Comparison of ENCODE assay signal across 16 cellular contexts in the genomic region with DNA sequence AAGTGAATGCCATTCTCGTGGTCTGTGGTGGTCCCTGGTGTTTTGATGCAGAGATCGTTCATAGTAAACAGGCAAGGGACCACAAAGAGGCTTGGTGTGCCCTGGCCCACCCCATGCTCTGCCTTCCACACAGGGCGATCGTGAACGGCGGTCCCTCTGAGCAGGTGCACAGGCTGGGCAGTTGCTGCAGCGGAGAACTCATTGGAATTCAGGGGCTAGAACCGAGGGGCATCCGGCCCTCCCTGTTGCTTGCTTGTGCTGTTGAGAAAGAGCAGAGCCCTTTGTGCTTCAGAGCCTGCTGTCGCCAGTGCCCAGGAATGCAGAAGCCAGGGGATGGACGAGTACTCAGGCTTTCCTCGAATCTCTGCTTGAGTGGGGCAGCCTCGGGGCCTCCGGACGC.
A peak's percentile ranks its signal among the peaks of the same experiment; 100 is the strongest.
DNase-seq lines count a peak whose midpoint lies in the region; ATAC-seq and TF ChIP-seq lines count a peak whose summit lies in the region.
"Had no signal": no experiment of that assay in that cellular context is flagged by ENCODE, and none has a peak within 500 bp of the region (broad histone marks: within the 10 kb centered on the region; RNA-seq: fewer than 3 reads in every experiment).

No MANE protein-coding gene starts in this region.

- peaks cover 6 to 12% of the 10 kb centered on the region in 2 donors for H3K27me3 Mint-ChIP-seq in natural killer cell treated with Interleukin-12 subunit alpha and Interleukin-12 subunit beta and Interleukin-15 and Interleukin-18, amount 100 ng/mL, for 72 hours

- H3K9me3 Mint-ChIP-seq in natural killer cell treated with Interleukin-12 subunit alpha and Interleukin-12 subunit beta and Interleukin-15 and Interleukin-18, amount 100 ng/mL, for 72 hours = no peaks in the 10 kb centered on the region
- H3K9me3 Mint-ChIP-seq: activated naive CD4-positive, alpha-beta T cell treated with anti-CD3 and anti-CD28 coated beads for 36 hours; IgD-negative memory B cell; naive B cell had no signal

- H3K27me3 ChIP-seq in dorsolateral prefrontal cortex (no peaks in the 10 kb centered on the region), prostate gland (replicated peaks; ENCODE audit: insufficient read depth) (no peaks in the 10 kb centered on the region)

- H3K4me3 Mint-ChIP-seq in natural killer cell treated with Interleukin-12 subunit alpha and Interleukin-12 subunit beta and Interleukin-15 and Interleukin-18, amount 100 ng/mL, for 72 hours = no peak overlapping the region
- H3K4me3 Mint-ChIP-seq: activated naive CD4-positive, alpha-beta T cell treated with anti-CD3 and anti-CD28 coated beads for 36 hours; IgD-negative memory B cell; naive B cell had no signal

- peak overlapping the region in 50 of 59 donors; percentile 0 to 57 (median 38) for H3K4me3 ChIP-seq in dorsolateral prefrontal cortex
- peak overlapping the region; percentile 15 for H3K4me3 ChIP-seq in retinal pigment epithelial cell (ENCODE audit: low read length)
- no peak overlapping the region for H3K4me3 ChIP-seq in prostate gland

- TF ChIP-seq CTCF in dorsolateral prefrontal cortex (IDR thresholded peaks at IDR 0.05 in 54 of 56, conservative IDR thresholded peaks at IDR 0.05 in 2 of 56; ENCODE audit: low read depth in 1 of 56, partially characterized antibody in 56 of 56) = no peak
- no peak for TF ChIP-seq CTCF in retinal pigment epithelial cell (conservative IDR thresholded peaks at IDR 0.05; ENCODE audit: low read depth, low read length)
- no peak for TF ChIP-seq CTCF in prostate gland (IDR thresholded peaks at IDR 0.05)

- no peak for ATAC-seq in natural killer cell treated with Interleukin-12 subunit alpha and Interleukin-12 subunit beta and Interleukin-15 and Interleukin-18, amount 100 ng/mL, for 72 hours
- no peak for ATAC-seq in GM21825 (IDR thresholded peaks at IDR 0.05; ENCODE audit: unreplicated experiment)

- H3K36me3 Mint-ChIP-seq in natural killer cell treated with Interleukin-12 subunit alpha and Interleukin-12 subunit beta and Interleukin-15 and Interleukin-18, amount 100 ng/mL, for 72 hours = no peaks in the 10 kb centered on the region
- H3K36me3 Mint-ChIP-seq: naive B cell had no signal

- no peaks in the 10 kb centered on the region for H3K9me3 ChIP-seq in prostate gland

- H3K27ac Mint-ChIP-seq in natural killer cell treated with Interleukin-12 subunit alpha and Interleukin-12 subunit beta and Interleukin-15 and Interleukin-18, amount 100 ng/mL, for 72 hours = no peak overlapping the region
- H3K27ac Mint-ChIP-seq: activated naive CD4-positive, alpha-beta T cell treated with anti-CD3 and anti-CD28 coated beads for 36 hours; IgD-negative memory B cell; naive B cell had no signal

- in situ Hi-C loops in G401 (cut with HindIII; ENCODE audit: low sequenced_read_pairs) = no loop called here

- intact Hi-C loops in dorsolateral prefrontal cortex (cut with DNase I) = no loop called here
- intact Hi-C loops in prostate gland (cut with DNase I) = no loop called here

- H3K4me1 ChIP-seq in prostate gland (replicated peaks) = peaks cover 3% of the 10 kb centered on the region

- no peaks in the 10 kb centered on the region for H3K36me3 ChIP-seq in prostate gland

- no peaks in the 10 kb centered on the region for H3K4me1 Mint-ChIP-seq in natural killer cell treated with Interleukin-12 subunit alpha and Interleukin-12 subunit beta and Interleukin-15 and Interleukin-18, amount 100 ng/mL, for 72 hours (ENCODE audit: low read depth in 2 of 2)
- H3K4me1 Mint-ChIP-seq: IgD-negative memory B cell, naive B cell had no signal

- no peak for TF ChIP-seq POLR2A in prostate gland (IDR thresholded peaks at IDR 0.05)

- DNase-seq in G401 (ENCODE audit: low spot score) (peak; percentile 8), dorsolateral prefrontal cortex (peak in 7 of 10 donors; percentile 28 to 65 (median 56)), medulla oblongata (ENCODE audit: extremely low spot score) (peak; percentile 63), retinal pigment epithelial cell (ENCODE audit: low read depth) (no peak), NCI-H146 (lab: John Stamatoyannopoulos, UW) (no peak), prostate gland (ENCODE audit: low spot score) (no peak)
- DNase-seq in natural killer cell treated with Interleukin-12 subunit alpha and Interleukin-12 subunit beta and Interleukin-15 and Interleukin-18, amount 100 ng/mL, for 72 hours (ENCODE audit: low spot score) = no peak
- DNase-seq: activated naive CD4-positive, alpha-beta T cell treated with anti-CD3 and anti-CD28 coated beads for 36 hours; DMS53; foreskin melanocyte; kidney glomerular epithelial cell; naive B cell; NCI-H1092 treated with DMSO at 0.1 percent for 48 hours; NCI-H446 had no signal

- WGBS in prostate gland = 85% methylated on average over 15 of the region's 15 CpGs

- peak overlapping the region in 28 of 59 donors; percentile 3 to 63 (median 36) for H3K27ac ChIP-seq in dorsolateral prefrontal cortex
- no peak overlapping the region for H3K27ac ChIP-seq in prostate gland

Comparison
In these comparisons a context has a peak if more than half of its experiments do, and no peak if none do; other contexts are left out.
1. DNase-seq: peak in G401 (single experiment), dorsolateral prefrontal cortex (7 of 10) and medulla oblongata (single experiment); none in retinal pigment epithelial cell (single experiment), natural killer cell treated with Interleukin-12 subunit alpha and Interleukin-12 subunit beta and Interleukin-15 and Interleukin-18, amount 100 ng/mL, for 72 hours (single experiment), NCI-H146 (single experiment) and prostate gland (single experiment).
2. H3K4me3 ChIP-seq: peak in dorsolateral prefrontal cortex (50 of 59) and retinal pigment epithelial cell (single experiment); none in prostate gland (0 of 2).